32 cellular contexts compared by ENCODE assay signal in the genomic region with DNA sequence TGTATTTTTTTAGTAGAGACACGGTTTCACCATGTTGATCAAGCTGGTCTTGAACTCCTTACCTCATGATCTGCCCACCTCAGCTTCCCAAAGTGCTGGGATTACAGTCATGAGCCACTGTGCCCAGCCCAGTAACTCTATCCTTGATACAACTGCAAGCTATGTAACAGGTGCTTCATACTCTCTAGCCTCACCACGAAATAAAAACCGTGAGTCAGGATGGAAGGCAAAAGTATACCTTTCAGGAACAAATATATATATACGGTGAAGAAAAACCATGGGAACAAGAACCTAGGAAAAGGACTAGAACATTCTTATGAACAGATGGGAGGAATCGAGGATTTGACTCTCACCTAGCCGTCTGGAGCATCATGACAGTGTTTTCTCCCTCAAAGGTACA.
"Had no signal": no experiment of that assay in that cellular context is flagged by ENCODE, and none has a peak within 500 bp of the region (broad histone marks: within the 10 kb centered on the region; RNA-seq: fewer than 3 reads in every experiment).

No MANE protein-coding gene starts in this region.

- H3K9me3 Mint-ChIP-seq: activated B cell treated with CpG ODN at 0.5 μM for 24 hours; activated CD4-positive, alpha-beta memory T cell treated with anti-CD3 and anti-CD28 coated beads for 36 hours; activated naive CD4-positive, alpha-beta T cell treated with anti-CD3 and anti-CD28 coated beads, Interleukin-2, amount 50 U/mL, for 24 hours; activated naive CD8-positive, alpha-beta T cell treated with anti-CD3 and anti-CD28 coated beads, Interleukin-2, amount 10 ng/mL, durations not matched to agents 7 days and 5 days; activated T-cell treated with anti-CD3 and anti-CD28 coated beads, Interleukin-2, amount 50 U/mL, for 72 hours; activated T-helper 17 cell treated with anti-CD3 and anti-CD28 coated beads, Interleukin-2, amount 50 U/mL, for 72 hours; central memory CD8-positive, alpha-beta T cell; T-helper 1 cell treated with Interleukin-12 subunit alpha and Interleukin-12 subunit beta and Interleukin-4 antibody, amounts not matched to agents 30 μg/mL and 1 μg/mL, for 36 hours had no signal

- H3K4me3 ChIP-seq: ascending aorta, cardiac muscle cell, MG63, SJSA1 had no signal

- ATAC-seq: activated T-cell treated with anti-CD3 and anti-CD28 coated beads, Interleukin-2, amount 50 U/mL, for 72 hours; activated T-helper 17 cell treated with anti-CD3 and anti-CD28 coated beads, Interleukin-2, amount 50 U/mL, for 72 hours; Panc1 had no signal

- H3K4me1 Mint-ChIP-seq: activated B cell treated with CpG ODN at 0.5 μM for 24 hours; activated naive CD4-positive, alpha-beta T cell treated with anti-CD3 and anti-CD28 coated beads, Interleukin-2, amount 50 U/mL, for 24 hours; activated T-helper 17 cell treated with anti-CD3 and anti-CD28 coated beads, Interleukin-2, amount 50 U/mL, for 72 hours; central memory CD8-positive, alpha-beta T cell had no signal

- DNase-seq: activated B cell treated with CpG ODN at 0.5 μM for 24 hours; activated CD4-positive, alpha-beta memory T cell treated with anti-CD3 and anti-CD28 coated beads for 36 hours; activated CD4-positive, alpha-beta T cell treated with anti-CD3 and anti-CD28 coated beads for 4 hours; activated CD4-positive, alpha-beta T cell treated with anti-CD3 and anti-CD28 coated beads, Interleukin-2, amount 50 U/mL, for 1 hour; activated CD4-positive, CD25-positive, alpha-beta regulatory T cell treated with anti-CD3 and anti-CD28 coated beads, Interleukin-2, amount 50 U/mL, for 72 hours; activated CD8-positive, alpha-beta memory T cell treated with anti-CD3 and anti-CD28 coated beads, Interleukin-2, amount 50 U/mL, for 4 hours; activated effector memory CD4-positive, alpha-beta T cell treated with anti-CD3 and anti-CD28 coated beads, Interleukin-2, amount 50 U/mL, for 16 hours; activated naive CD4-positive, alpha-beta T cell; activated naive CD8-positive, alpha-beta T cell treated with anti-CD3 and anti-CD28 coated beads, Interleukin-2, amount 10 ng/mL, durations not matched to agents 7 days and 5 days; activated T-cell treated with anti-CD3 and anti-CD28 coated beads for 4 hours; activated T-cell treated with anti-CD3 and anti-CD28 coated beads, Interleukin-2, amount 50 U/mL, for 72 hours; MG63; NCI-H1048; NCI-H1105 treated with DMSO at 0.1 percent for 48 hours; NCI-H1436; NCI-H1694; NCI-H1930; NCI-H2081 treated with DMSO at 0.1 percent for 48 hours; NCI-H345; SHP77; SK-N-SH; T-helper 9 cell had no signal

- H3K27me3 Mint-ChIP-seq: activated B cell treated with CpG ODN at 0.5 μM for 24 hours; activated CD4-positive, alpha-beta memory T cell treated with anti-CD3 and anti-CD28 coated beads for 36 hours; activated naive CD4-positive, alpha-beta T cell treated with anti-CD3 and anti-CD28 coated beads, Interleukin-2, amount 50 U/mL, for 24 hours; activated naive CD8-positive, alpha-beta T cell treated with anti-CD3 and anti-CD28 coated beads, Interleukin-2, amount 10 ng/mL, durations not matched to agents 7 days and 5 days; activated T-helper 17 cell treated with anti-CD3 and anti-CD28 coated beads, Interleukin-2, amount 50 U/mL, for 72 hours; central memory CD8-positive, alpha-beta T cell had no signal

- H3K27ac ChIP-seq: ascending aorta, cardiac muscle cell, KMS-11, SJSA1, VCaP had no signal

- H3K4me1 ChIP-seq: ascending aorta, SJSA1 had no signal

- H3K4me3 Mint-ChIP-seq: activated B cell treated with CpG ODN at 0.5 μM for 24 hours; activated CD4-positive, alpha-beta memory T cell treated with anti-CD3 and anti-CD28 coated beads for 36 hours; activated naive CD4-positive, alpha-beta T cell treated with anti-CD3 and anti-CD28 coated beads, Interleukin-2, amount 50 U/mL, for 24 hours; activated T-cell treated with anti-CD3 and anti-CD28 coated beads, Interleukin-2, amount 50 U/mL, for 72 hours; activated T-helper 17 cell treated with anti-CD3 and anti-CD28 coated beads, Interleukin-2, amount 50 U/mL, for 72 hours; central memory CD8-positive, alpha-beta T cell; T-helper 1 cell treated with Interleukin-12 subunit alpha and Interleukin-12 subunit beta and Interleukin-4 antibody, amounts not matched to agents 30 μg/mL and 1 μg/mL, for 36 hours had no signal

- H3K27me3 ChIP-seq: ascending aorta, cardiac muscle cell, MG63, SJSA1 had no signal

- H3K27ac Mint-ChIP-seq: activated B cell treated with CpG ODN at 0.5 μM for 24 hours; activated CD4-positive, alpha-beta memory T cell treated with anti-CD3 and anti-CD28 coated beads for 36 hours; activated naive CD4-positive, alpha-beta T cell treated with anti-CD3 and anti-CD28 coated beads, Interleukin-2, amount 50 U/mL, for 24 hours; activated T-cell treated with anti-CD3 and anti-CD28 coated beads, Interleukin-2, amount 50 U/mL, for 72 hours had no signal

- H3K9me3 ChIP-seq: ascending aorta, MG63, SJSA1, SK-N-SH had no signal
